ENCODE assay signal across 27 cellular contexts in genomic region chr1:196305216-196305615, GRCh38.
"Had no signal": no experiment of that assay in that cellular context is flagged by ENCODE, and none has a peak within 500 bp of the region (broad histone marks: within the 10 kb centered on the region; RNA-seq: fewer than 3 reads in every experiment).

No MANE protein-coding gene starts in this region.

- H3K36me3 ChIP-seq: brain microvascular endothelial cell, esophagus squamous epithelium had no signal

- ATAC-seq: activated naive CD4-positive, alpha-beta T cell treated with anti-CD3 and anti-CD28 coated beads, Interleukin-2, amount 50 U/mL, for 72 hours; activated T-cell treated with anti-CD3 and anti-CD28 coated beads, Interleukin-2, amount 50 U/mL, for 72 hours; gastroesophageal sphincter had no signal

- H3K9me3 ChIP-seq: esophagus squamous epithelium, gastroesophageal sphincter had no signal

- H3K27ac ChIP-seq: brain microvascular endothelial cell, epithelial cell of prostate, esophagus squamous epithelium, gastroesophageal sphincter had no signal

- H3K4me3 Mint-ChIP-seq: activated CD4-positive, alpha-beta memory T cell treated with anti-CD3 and anti-CD28 coated beads, Interleukin-2, amount 10 ng/mL, durations not matched to agents 7 days and 5 days; activated CD4-positive, alpha-beta T cell treated with anti-CD3 and anti-CD28 coated beads, Interleukin-2, amount 10 ng/mL, durations not matched to agents 7 days and 5 days; activated naive CD4-positive, alpha-beta T cell treated with anti-CD3 and anti-CD28 coated beads, Interleukin-2, amount 10 ng/mL, durations not matched to agents 7 days and 5 days; activated naive CD8-positive, alpha-beta T cell treated with anti-CD3 and anti-CD28 coated beads, Interleukin-2, amount 10 ng/mL, durations not matched to agents 7 days and 5 days; activated T-cell treated with anti-CD3 and anti-CD28 coated beads, Interleukin-2, amount 50 U/mL, for 24 hours; activated T-cell treated with anti-CD3 and anti-CD28 coated beads, Interleukin-2, amount 50 U/mL, for 72 hours; central memory CD8-positive, alpha-beta T cell had no signal

- H3K4me3 ChIP-seq: esophagus squamous epithelium, gastroesophageal sphincter had no signal

- DNase-seq: activated CD4-positive, alpha-beta memory T cell treated with anti-CD3 and anti-CD28 coated beads, Interleukin-2, amount 10 ng/mL, durations not matched to agents 7 days and 5 days; activated CD4-positive, alpha-beta T cell treated with anti-CD3 and anti-CD28 coated beads for 4 hours; activated CD4-positive, alpha-beta T cell treated with anti-CD3 and anti-CD28 coated beads, Interleukin-2, amount 10 ng/mL, durations not matched to agents 7 days and 5 days; activated CD4-positive, alpha-beta T cell treated with anti-CD3 and anti-CD28 coated beads, Interleukin-2, amount 50 U/mL, for 4 hours; activated CD4-positive, CD25-positive, alpha-beta regulatory T cell; activated CD4-positive, CD25-positive, alpha-beta regulatory T cell treated with anti-CD3 and anti-CD28 coated beads, Interleukin-2, amount 50 U/mL, for 72 hours; activated CD8-positive, alpha-beta memory T cell treated with anti-CD3 and anti-CD28 coated beads, Interleukin-2, amount 50 U/mL, for 48 hours; activated gamma-delta T cell; activated naive CD4-positive, alpha-beta T cell; activated naive CD4-positive, alpha-beta T cell treated with anti-CD3 and anti-CD28 coated beads, Interleukin-2, amount 10 ng/mL, durations not matched to agents 7 days and 5 days; activated naive CD8-positive, alpha-beta T cell treated with anti-CD3 and anti-CD28 coated beads, Interleukin-2, amount 10 ng/mL, durations not matched to agents 7 days and 5 days; activated T-cell treated with anti-CD3 and anti-CD28 coated beads for 4 hours; activated T-cell treated with anti-CD3 and anti-CD28 coated beads, Interleukin-2, amount 50 U/mL, for 24 hours; activated T-cell treated with anti-CD3 and anti-CD28 coated beads, Interleukin-2, amount 50 U/mL, for 72 hours; amniotic stem cell; brain microvascular endothelial cell; cortex of kidney; effector CD8-positive, alpha-beta T cell; esophagus squamous epithelium; foreskin melanocyte; head of caudate nucleus; hippocampal formation; T-helper 2 cell had no signal

- H3K36me3 Mint-ChIP-seq: activated naive CD4-positive, alpha-beta T cell treated with anti-CD3 and anti-CD28 coated beads, Interleukin-2, amount 10 ng/mL, durations not matched to agents 7 days and 5 days; activated naive CD4-positive, alpha-beta T cell treated with anti-CD3 and anti-CD28 coated beads, Interleukin-2, amount 50 U/mL, for 72 hours; activated naive CD8-positive, alpha-beta T cell treated with anti-CD3 and anti-CD28 coated beads, Interleukin-2, amount 10 ng/mL, durations not matched to agents 7 days and 5 days had no signal

- H3K9me3 Mint-ChIP-seq: activated CD4-positive, alpha-beta memory T cell treated with anti-CD3 and anti-CD28 coated beads, Interleukin-2, amount 10 ng/mL, durations not matched to agents 7 days and 5 days; activated CD4-positive, alpha-beta T cell treated with anti-CD3 and anti-CD28 coated beads, Interleukin-2, amount 10 ng/mL, durations not matched to agents 7 days and 5 days; activated naive CD4-positive, alpha-beta T cell treated with anti-CD3 and anti-CD28 coated beads, Interleukin-2, amount 10 ng/mL, durations not matched to agents 7 days and 5 days; activated naive CD4-positive, alpha-beta T cell treated with anti-CD3 and anti-CD28 coated beads, Interleukin-2, amount 50 U/mL, for 72 hours; activated naive CD8-positive, alpha-beta T cell treated with anti-CD3 and anti-CD28 coated beads, Interleukin-2, amount 10 ng/mL, durations not matched to agents 7 days and 5 days; activated T-cell treated with anti-CD3 and anti-CD28 coated beads, Interleukin-2, amount 50 U/mL, for 24 hours; activated T-cell treated with anti-CD3 and anti-CD28 coated beads, Interleukin-2, amount 50 U/mL, for 72 hours had no signal

- H3K4me1 ChIP-seq: esophagus squamous epithelium, gastroesophageal sphincter had no signal

- H3K27me3 Mint-ChIP-seq: activated CD4-positive, alpha-beta memory T cell treated with anti-CD3 and anti-CD28 coated beads, Interleukin-2, amount 10 ng/mL, durations not matched to agents 7 days and 5 days; activated CD4-positive, alpha-beta T cell treated with anti-CD3 and anti-CD28 coated beads, Interleukin-2, amount 10 ng/mL, durations not matched to agents 7 days and 5 days; activated naive CD4-positive, alpha-beta T cell treated with anti-CD3 and anti-CD28 coated beads, Interleukin-2, amount 10 ng/mL, durations not matched to agents 7 days and 5 days; activated naive CD8-positive, alpha-beta T cell treated with anti-CD3 and anti-CD28 coated beads, Interleukin-2, amount 10 ng/mL, durations not matched to agents 7 days and 5 days; activated T-cell treated with anti-CD3 and anti-CD28 coated beads, Interleukin-2, amount 50 U/mL, for 24 hours; central memory CD8-positive, alpha-beta T cell had no signal

- H3K4me1 Mint-ChIP-seq: activated CD4-positive, alpha-beta memory T cell treated with anti-CD3 and anti-CD28 coated beads, Interleukin-2, amount 10 ng/mL, durations not matched to agents 7 days and 5 days; activated CD4-positive, alpha-beta T cell treated with anti-CD3 and anti-CD28 coated beads, Interleukin-2, amount 10 ng/mL, durations not matched to agents 7 days and 5 days; activated naive CD4-positive, alpha-beta T cell treated with anti-CD3 and anti-CD28 coated beads, Interleukin-2, amount 10 ng/mL, durations not matched to agents 7 days and 5 days; activated naive CD8-positive, alpha-beta T cell treated with anti-CD3 and anti-CD28 coated beads, Interleukin-2, amount 10 ng/mL, durations not matched to agents 7 days and 5 days; central memory CD8-positive, alpha-beta T cell had no signal

- H3K27me3 ChIP-seq: brain microvascular endothelial cell, esophagus squamous epithelium, gastroesophageal sphincter had no signal

- H3K27ac Mint-ChIP-seq: activated CD4-positive, alpha-beta memory T cell treated with anti-CD3 and anti-CD28 coated beads, Interleukin-2, amount 10 ng/mL, durations not matched to agents 7 days and 5 days; activated CD4-positive, alpha-beta T cell treated with anti-CD3 and anti-CD28 coated beads, Interleukin-2, amount 10 ng/mL, durations not matched to agents 7 days and 5 days; activated naive CD4-positive, alpha-beta T cell treated with anti-CD3 and anti-CD28 coated beads, Interleukin-2, amount 10 ng/mL, durations not matched to agents 7 days and 5 days; activated naive CD4-positive, alpha-beta T cell treated with anti-CD3 and anti-CD28 coated beads, Interleukin-2, amount 50 U/mL, for 72 hours; activated naive CD8-positive, alpha-beta T cell treated with anti-CD3 and anti-CD28 coated beads, Interleukin-2, amount 10 ng/mL, durations not matched to agents 7 days and 5 days; activated T-cell treated with anti-CD3 and anti-CD28 coated beads, Interleukin-2, amount 50 U/mL, for 24 hours; activated T-cell treated with anti-CD3 and anti-CD28 coated beads, Interleukin-2, amount 50 U/mL, for 72 hours had no signal
